In genomic region chr4:98516441-98517323, GRCh38 we compare ENCODE assay signal across 12 cellular contexts.
A peak's percentile ranks its signal among the peaks of the same experiment; 100 is the strongest.
DNase-seq lines count a peak whose midpoint lies in the region; ATAC-seq lines count a peak whose summit lies in the region.
"Had no signal": no experiment of that assay in that cellular context is flagged by ENCODE, and none has a peak within 500 bp of the region (broad histone marks: within the 10 kb centered on the region; RNA-seq: fewer than 3 reads in every experiment).

No MANE protein-coding gene starts in this region.

- H3K4me1 Mint-ChIP-seq in activated CD4-positive, alpha-beta memory T cell treated with anti-CD3 and anti-CD28 coated beads for 36 hours (ENCODE audit: low read depth) = peaks cover 71% of the 10 kb centered on the region
- peaks cover 51% of the 10 kb centered on the region for H3K4me1 Mint-ChIP-seq in activated CD4-positive, alpha-beta memory T cell treated with anti-CD3 and anti-CD28 coated beads, Interleukin-2, amount 10 ng/mL, durations not matched to agents 7 days and 5 days

- no peak for DNase-seq in activated CD4-positive, alpha-beta memory T cell treated with anti-CD3 and anti-CD28 coated beads for 36 hours
- no peak for DNase-seq in activated CD4-positive, alpha-beta memory T cell treated with anti-CD3 and anti-CD28 coated beads, Interleukin-2, amount 10 ng/mL, durations not matched to agents 7 days and 5 days
- DNase-seq in RPMI7951 (ENCODE audit: low read depth) = peak; percentile 73
- peak; percentile 85 for DNase-seq in skeletal muscle cell (ENCODE audit: low read depth)
- DNase-seq in HK-2 (ENCODE audit: unreplicated experiment) = no peak
- no peak for DNase-seq in left lobe of liver (ENCODE audit: low spot score)
- DNase-seq: activated T-cell treated with anti-CD3 and anti-CD28 coated beads for 4 hours; erythroblast; naive thymus-derived CD4-positive, alpha-beta T cell; Peyer's patch had no signal

- POLR2A ChIA-PET in activated CD4-positive, alpha-beta memory T cell treated with anti-CD3 and anti-CD28 coated beads for 36 hours (lab: Charles Lee) = no interaction called here
- POLR2A ChIA-PET in activated CD4-positive, alpha-beta memory T cell treated with anti-CD3 and anti-CD28 coated beads, Interleukin-2, amount 10 ng/mL, durations not matched to agents 7 days and 5 days (lab: Charles Lee) = no interaction called here

- ATAC-seq in esophagus mucosa (peak; percentile 55), GM18858 (IDR thresholded peaks at IDR 0.05; ENCODE audit: unreplicated experiment) (no peak), left lobe of liver (no peak)
- ATAC-seq: naive thymus-derived CD4-positive, alpha-beta T cell had no signal

- H3K36me3 Mint-ChIP-seq in activated CD4-positive, alpha-beta memory T cell treated with anti-CD3 and anti-CD28 coated beads for 36 hours = peaks cover 7% of the 10 kb centered on the region
- peaks cover 3% of the 10 kb centered on the region for H3K36me3 Mint-ChIP-seq in activated CD4-positive, alpha-beta memory T cell treated with anti-CD3 and anti-CD28 coated beads, Interleukin-2, amount 10 ng/mL, durations not matched to agents 7 days and 5 days (ENCODE audit: low read depth)

- intact Hi-C loops in activated CD4-positive, alpha-beta memory T cell treated with anti-CD3 and anti-CD28 coated beads for 36 hours (cut with micrococcal nuclease) = no loop called here

- peaks cover 7% of the 10 kb centered on the region for H3K9me3 Mint-ChIP-seq in activated CD4-positive, alpha-beta memory T cell treated with anti-CD3 and anti-CD28 coated beads for 36 hours
- H3K9me3 Mint-ChIP-seq in activated CD4-positive, alpha-beta memory T cell treated with anti-CD3 and anti-CD28 coated beads, Interleukin-2, amount 10 ng/mL, durations not matched to agents 7 days and 5 days = peaks cover 2% of the 10 kb centered on the region

- no peak overlapping the region for H3K4me3 Mint-ChIP-seq in activated CD4-positive, alpha-beta memory T cell treated with anti-CD3 and anti-CD28 coated beads for 36 hours
- H3K4me3 Mint-ChIP-seq in activated CD4-positive, alpha-beta memory T cell treated with anti-CD3 and anti-CD28 coated beads, Interleukin-2, amount 10 ng/mL, durations not matched to agents 7 days and 5 days = no peak overlapping the region
- H3K4me3 Mint-ChIP-seq: naive thymus-derived CD4-positive, alpha-beta T cell had no signal

- no peaks in the 10 kb centered on the region for H3K27me3 Mint-ChIP-seq in activated CD4-positive, alpha-beta memory T cell treated with anti-CD3 and anti-CD28 coated beads for 36 hours
- H3K27me3 Mint-ChIP-seq in activated CD4-positive, alpha-beta memory T cell treated with anti-CD3 and anti-CD28 coated beads, Interleukin-2, amount 10 ng/mL, durations not matched to agents 7 days and 5 days = no peaks in the 10 kb centered on the region
- H3K27me3 Mint-ChIP-seq: naive thymus-derived CD4-positive, alpha-beta T cell had no signal

- H3K27ac Mint-ChIP-seq in activated CD4-positive, alpha-beta memory T cell treated with anti-CD3 and anti-CD28 coated beads for 36 hours = peak overlapping the region; percentile 15
- no peak overlapping the region for H3K27ac Mint-ChIP-seq in activated CD4-positive, alpha-beta memory T cell treated with anti-CD3 and anti-CD28 coated beads, Interleukin-2, amount 10 ng/mL, durations not matched to agents 7 days and 5 days

- CTCF ChIA-PET in activated CD4-positive, alpha-beta memory T cell treated with anti-CD3 and anti-CD28 coated beads for 36 hours (lab: Charles Lee) = interaction anchor here (0.9 to 2.4 kb wide), 3 partner anchors 43 to 478 kb away, joined by 3 to 6 read pairs (median 3); partner anchors contain the start of gene METAP1
- CTCF ChIA-PET in activated CD4-positive, alpha-beta memory T cell treated with anti-CD3 and anti-CD28 coated beads, Interleukin-2, amount 10 ng/mL, durations not matched to agents 7 days and 5 days (lab: Charles Lee) = interaction anchor here (1.2 kb wide), 1 partner anchor 7 kb away, joined by 3 read pairs; no protein-coding TSS in a partner anchor

- H3K4me3 ChIP-seq in skeletal muscle cell (ENCODE audit: low read depth, low read length) = no peak overlapping the region
- H3K4me3 ChIP-seq: Peyer's patch had no signal

Comparison
In these comparisons a context has a peak if more than half of its experiments do, and no peak if none do; other contexts are left out.
1. DNase-seq: peak in RPMI7951 (single experiment) and skeletal muscle cell (single experiment); none in activated CD4-positive, alpha-beta memory T cell treated with anti-CD3 and anti-CD28 coated beads for 36 hours (single experiment), activated CD4-positive, alpha-beta memory T cell treated with anti-CD3 and anti-CD28 coated beads, Interleukin-2, amount 10 ng/mL, durations not matched to agents 7 days and 5 days (single experiment), HK-2 (single experiment) and left lobe of liver (single experiment).